26 cellular contexts compared by ENCODE assay signal in the genomic region with DNA sequence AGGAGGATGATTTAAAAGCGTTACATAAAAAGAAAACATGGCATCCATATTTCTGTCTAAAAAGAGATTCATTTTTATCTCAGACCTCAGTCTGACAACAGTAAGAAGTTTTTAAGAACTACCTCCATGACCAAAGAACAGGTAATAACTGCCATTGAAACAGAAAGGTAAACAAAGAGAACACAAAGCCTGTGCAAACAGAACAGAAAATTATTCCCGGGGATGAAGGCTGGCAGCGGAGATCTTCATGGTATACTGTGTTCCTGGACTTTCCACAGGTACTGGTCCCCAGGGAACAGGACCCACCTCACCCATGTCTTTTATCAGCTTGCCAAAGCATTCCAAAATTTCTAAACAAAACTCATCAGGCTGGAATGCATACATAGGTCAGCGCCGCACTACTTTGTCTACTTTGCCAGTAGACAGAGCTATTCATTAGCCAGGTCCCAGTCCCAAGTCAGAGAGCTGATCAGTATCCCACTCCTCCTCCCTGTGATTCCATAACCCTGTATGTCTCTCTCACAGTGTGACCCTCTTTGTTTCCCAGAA.
DNase-seq lines count a peak whose midpoint lies in the region; ATAC-seq, FAIRE-seq and TF ChIP-seq lines count a peak whose summit lies in the region.
"Had no signal": no experiment of that assay in that cellular context is flagged by ENCODE, and none has a peak within 500 bp of the region (broad histone marks: within the 10 kb centered on the region; RNA-seq: fewer than 3 reads in every experiment).

No MANE protein-coding gene starts in this region.

- H3K4me3 ChIP-seq in HepG2 (replicated peaks in 1 of 3; ENCODE audit: insufficient read depth in 1 of 3, low read depth in 2 of 3, low read length in 3 of 3) (no peak overlapping the region), right lobe of liver (no peak overlapping the region), PC-3 (ENCODE audit: low read length) (peak overlapping the region; percentile 23; the same call in 1 of the 2 replicates)
- H3K4me3 ChIP-seq: BLaER1 treated with 17β-estradiol and CSF1 and Interleukin-3, amounts not matched to agents 10 nM and 100 nM; gastroesophageal sphincter had no signal

- CTCF ChIA-PET in HepG2 (lab: Yijun Ruan, JAX; ENCODE audit: low intra/inter-chr PET ratio, low total read pairs) (no interaction called here), PC-3 (lab: Charles Lee) (no interaction called here)

- H4K20me1 ChIP-seq in HepG2 (ENCODE audit: insufficient read depth, low read length): no peaks in the 10 kb centered on the region
- H4K20me1 ChIP-seq in PC-3 (ENCODE audit: low read length): no peaks in the 10 kb centered on the region
- H4K20me1 ChIP-seq: BLaER1 treated with 17β-estradiol and CSF1 and Interleukin-3, amounts not matched to agents 10 nM and 100 nM had no signal

- BruUV-seq in HepG2 (replicated peaks; lab: Mats Ljungman, UMichigan) (no TSS peak), PC-3 (replicated peaks; lab: Mats Ljungman, UMichigan) (no TSS peak)

- TF ChIP-seq POLR2A in HepG2 (IDR thresholded peaks at IDR 0.05; ENCODE audit: insufficient read depth in 1 of 2, low read depth in 2 of 2, low read length in 2 of 2) (no peak), right lobe of liver (IDR thresholded peaks at IDR 0.05) (no peak)

- H3K4me2 ChIP-seq in HepG2 (ENCODE audit: low read depth, low read length) (no peak overlapping the region), PC-3 (ENCODE audit: low read length) (peak overlapping the region; percentile 64)
- H3K4me2 ChIP-seq: BLaER1 treated with 17β-estradiol and CSF1 and Interleukin-3, amounts not matched to agents 10 nM and 100 nM; KMS-11 had no signal

- H2AFZ ChIP-seq in HepG2 (ENCODE audit: low read length) (no peak overlapping the region), PC-3 (ENCODE audit: low read length) (peak overlapping the region; percentile 50)

- POLR2A ChIA-PET in HepG2 (lab: Yijun Ruan, JAX): no interaction called here
- POLR2A ChIA-PET in PC-3 (lab: Charles Lee; ENCODE audit: unreplicated experiment): no interaction called here

- TF ChIP-seq EP300 in HepG2 (IDR thresholded peaks at IDR 0.05; ENCODE audit: low read depth in 2 of 2, low read length in 2 of 2) (no peak), HepG2 (CRISPR knock-in tag; IDR thresholded peaks at IDR 0.05; ENCODE audit: borderline replicate concordance) (no peak)

- no peaks in the 10 kb centered on the region for H3K27me3 ChIP-seq in HepG2 (ENCODE audit: control insufficient read depth in 1 of 2, insufficient read depth in 2 of 2, low read length in 2 of 2)
- H3K27me3 ChIP-seq in right lobe of liver: no peaks in the 10 kb centered on the region
- H3K27me3 ChIP-seq in PC-3 (ENCODE audit: low read length): no peaks in the 10 kb centered on the region
- H3K27me3 ChIP-seq: BLaER1 treated with 17β-estradiol and CSF1 and Interleukin-3, amounts not matched to agents 10 nM and 100 nM; gastroesophageal sphincter had no signal

- TF ChIP-seq CTCF in HepG2 (CRISPR knock-in tag; IDR thresholded peaks at IDR 0.05) (no peak), right lobe of liver (IDR thresholded peaks at IDR 0.05) (no peak), PC-3 (conservative IDR thresholded peaks at IDR 0.05; ENCODE audit: low read depth, low read length) (no peak)

- H3K4me1 ChIP-seq in HepG2 (ENCODE audit: insufficient read depth, low read length) (peaks cover 8% of the 10 kb centered on the region; the same call in 1 of the 2 replicates), right lobe of liver (no peaks in the 10 kb centered on the region), PC-3 (ENCODE audit: insufficient read depth, low read length) (peaks cover 17% of the 10 kb centered on the region)
- H3K4me1 ChIP-seq: gastroesophageal sphincter had no signal

- no peaks in the 10 kb centered on the region for H3F3A ChIP-seq in PC-3 (ENCODE audit: low read length, unreplicated experiment)

- no peak overlapping the region for H3K9ac ChIP-seq in HepG2 (ENCODE audit: insufficient read depth, low read depth, low read length)
- H3K9ac ChIP-seq in PC-3 (ENCODE audit: low read length): no peak overlapping the region
- H3K9ac ChIP-seq: BLaER1 treated with 17β-estradiol and CSF1 and Interleukin-3, amounts not matched to agents 10 nM and 100 nM; KMS-11 had no signal

- in situ Hi-C loops in HepG2 (cut with HindIII; ENCODE audit: extremely low pct_ligation_motif_present, low pct_unique_long_range_greater_than_20kb): no loop called here

- H3K79me2 ChIP-seq in HepG2 (ENCODE audit: insufficient read depth, low read length) (no peaks in the 10 kb centered on the region), PC-3 (ENCODE audit: low read length) (no peaks in the 10 kb centered on the region)

- intact Hi-C loops in HepG2 (cut with micrococcal nuclease; ENCODE audit: unreplicated experiment): no loop called here
- intact Hi-C loops in right lobe of liver (cut with DNase I): no loop called here
- intact Hi-C loops in PC-3 (cut with micrococcal nuclease): no loop called here

- H3K9me2 ChIP-seq in PC-3 (replicated peaks; ENCODE audit: low read length): no peaks in the 10 kb centered on the region

- ATAC-seq in HepG2 (peak; percentile 79), right lobe of liver (no peak), PC-3 (peak; percentile 93), GM19452 (IDR thresholded peaks at IDR 0.05; ENCODE audit: unreplicated experiment) (no peak), GM18519 (IDR thresholded peaks at IDR 0.05; ENCODE audit: low FRiP score, unreplicated experiment) (no peak)
- ATAC-seq: gastroesophageal sphincter had no signal

- 2% methylated on average over 4 of the region's 5 CpGs for WGBS in HepG2 (ENCODE audit: low lambda C conversion rate)
- WGBS in right lobe of liver (ENCODE audit: insufficient coverage, low coverage, low lambda C conversion rate, missing lambda C conversion rate): 60% methylated on average over 5 of the region's 5 CpGs

- peaks cover 13% of the 10 kb centered on the region; the same call in 1 of the 2 replicates for H3K9me3 ChIP-seq in HepG2 (ENCODE audit: low read length)
- H3K9me3 ChIP-seq in right lobe of liver: no peaks in the 10 kb centered on the region
- H3K9me3 ChIP-seq in PC-3 (ENCODE audit: low read length): no peaks in the 10 kb centered on the region
- H3K9me3 ChIP-seq: gastroesophageal sphincter had no signal

- DNase-seq in HepG2 (ENCODE audit: low spot score) (peak; percentile 2), right lobe of liver (no peak), PC-3 (peak; percentile 86), kidney glomerular epithelial cell (lab: John Stamatoyannopoulos, UW) (peak; percentile 80), NCI-H526 treated with DMSO at 0.1 percent for 48 hours (lab: John Stamatoyannopoulos, UW) (no peak)
- DNase-seq in stimulated activated CD4-positive, alpha-beta T cell treated with anti-CD3 and anti-CD28 coated beads, Interleukin-15, amount 100 ng/mL, for 24 hours: no peak
- DNase-seq: activated CD4-positive, alpha-beta T cell treated with anti-CD3 and anti-CD28 coated beads for 4 hours; activated CD8-positive, alpha-beta memory T cell treated with anti-CD3 and anti-CD28 coated beads for 24 hours; activated effector memory CD4-positive, alpha-beta T cell treated with anti-CD3 and anti-CD28 coated beads, Interleukin-2, amount 50 U/mL, for 16 hours; activated naive CD8-positive, alpha-beta T cell treated with anti-CD3 and anti-CD28 coated beads, Interleukin-2, amount 10 ng/mL, durations not matched to agents 7 days and 5 days; activated T-cell treated with anti-CD3 and anti-CD28 coated beads, Interleukin-2, amount 50 U/mL, for 1 hour; endodermal cell; hypothalamus; immature natural killer cell; NCI-H1694 treated with DMSO at 0.1 percent for 48 hours; nephron progenitor cell; OCI-M1; retina; Right ventricle myocardium superior; small intestine; stimulated activated CD4-positive, alpha-beta T cell treated with anti-CD3 and anti-CD28 coated beads, Interleukin-2, amount 100 ng/mL, for 24 hours had no signal

- no peak for TF ChIP-seq RAD21 in HepG2 (CRISPR knock-in tag; IDR thresholded peaks at IDR 0.05)

- no peak for FAIRE-seq in HepG2 (lab: Jason Lieb, UNC)
- FAIRE-seq: small intestine had no signal

- H3K27ac ChIP-seq in HepG2 (ENCODE audit: extremely low read length, insufficient read depth, low read length) (no peak overlapping the region), right lobe of liver (no peak overlapping the region), PC-3 (ENCODE audit: low read length) (peak overlapping the region; percentile 8)
- H3K27ac ChIP-seq: BLaER1 treated with 17β-estradiol and CSF1 and Interleukin-3, amounts not matched to agents 10 nM and 100 nM; gastroesophageal sphincter; KMS-11 had no signal

- H3K36me3 ChIP-seq in HepG2 (replicated peaks in 1 of 2; ENCODE audit: control insufficient read depth in 1 of 2, insufficient read depth in 2 of 2, low read length in 2 of 2) (no peaks in the 10 kb centered on the region), right lobe of liver (no peaks in the 10 kb centered on the region), PC-3 (ENCODE audit: low read depth, low read length) (no peaks in the 10 kb centered on the region)
- H3K36me3 ChIP-seq: BLaER1 treated with 17β-estradiol and CSF1 and Interleukin-3, amounts not matched to agents 10 nM and 100 nM; gastroesophageal sphincter had no signal

TF ChIP-seq in HepG2, 621 proteins besides CTCF, POLR2A, EP300 and RAD21:
- TF ChIP-seq PHF5A (CRISPR knock-in tag; IDR thresholded peaks at IDR 0.05; ENCODE audit: low read depth, unreplicated experiment) (no peak), NONO (IDR thresholded peaks at IDR 0.05) (no peak), NONO (CRISPR knock-in tag; conservative IDR thresholded peaks at IDR 0.05) (no peak), SSRP1 (CRISPR knock-in tag; IDR thresholded peaks at IDR 0.05) (no peak), ZNF101 (CRISPR knock-in tag; IDR thresholded peaks at IDR 0.05; ENCODE audit: borderline replicate concordance, low read depth) (no peak), ZNF644 (CRISPR knock-in tag; IDR thresholded peaks at IDR 0.05; ENCODE audit: low read depth) (no peak), ZNF263 (CRISPR knock-in tag; IDR thresholded peaks at IDR 0.05) (no peak), CBX1 (IDR thresholded peaks at IDR 0.05; ENCODE audit: low read depth) (no peak), ZNF33A (CRISPR knock-in tag; IDR thresholded peaks at IDR 0.05; ENCODE audit: borderline replicate concordance) (no peak), SIX4 (CRISPR knock-in tag; IDR thresholded peaks at IDR 0.05) (no peak)

Comparison
In these comparisons a context has a peak if more than half of its experiments do, and no peak if none do; other contexts are left out.
1. ATAC-seq: peak in HepG2 (single experiment) and PC-3 (single experiment); none in right lobe of liver (0 of 4), GM19452 (single experiment) and GM18519 (single experiment).
2. DNase-seq: peak in HepG2 (single experiment), PC-3 (single experiment) and kidney glomerular epithelial cell (single experiment); none in right lobe of liver (0 of 3), stimulated activated CD4-positive, alpha-beta T cell treated with anti-CD3 and anti-CD28 coated beads, Interleukin-15, amount 100 ng/mL, for 24 hours (single experiment) and NCI-H526 treated with DMSO at 0.1 percent for 48 hours (single experiment).